Comparison of ENCODE assay signal across 7 cellular contexts in the genomic region with DNA sequence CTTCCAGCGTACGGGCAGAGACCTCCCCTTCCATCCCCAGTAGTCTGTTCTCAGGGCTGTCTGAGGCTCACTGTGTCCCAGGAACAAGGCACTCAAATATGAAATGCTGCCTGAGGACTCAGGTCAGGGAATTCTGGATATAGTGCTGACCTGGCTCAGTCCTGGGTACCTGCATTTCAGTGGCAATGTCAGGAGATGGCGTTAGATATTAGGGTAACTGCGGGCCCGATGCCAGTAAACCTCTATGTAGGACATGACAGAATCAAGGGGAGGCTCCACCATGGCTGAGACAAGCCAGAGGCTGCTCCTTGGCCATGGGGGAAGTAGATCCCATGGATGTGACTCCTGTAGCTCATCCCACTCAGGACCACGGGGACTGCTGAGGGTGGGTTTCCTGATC.
DNase-seq lines count a peak whose midpoint lies in the region; ATAC-seq, FAIRE-seq and TF ChIP-seq lines count a peak whose summit lies in the region.
"Not testable (repeated sequence)": the region's sequence is repeated elsewhere in the genome, so short reads cannot be mapped to it uniquely, and the experiment has no call there.

No MANE protein-coding gene starts in this region.

- H3K36me3 ChIP-seq in OCI-LY7 (ENCODE audit: insufficient read depth, low read length); H1 (ENCODE audit: control insufficient read depth in 2 of 4, insufficient read depth in 4 of 4, low read length in 3 of 4); HepG2 (replicated peaks in 1 of 2; ENCODE audit: control insufficient read depth in 1 of 2, insufficient read depth in 2 of 2, low read length in 2 of 2): not testable (repeated sequence)

- H2BK15ac ChIP-seq in H1 (ENCODE audit: low read length), result not testable (repeated sequence)

- not testable (repeated sequence) for H2BK20ac ChIP-seq in H1 (ENCODE audit: low read length)

- H3K27ac ChIP-seq in OCI-LY7 (ENCODE audit: low read depth, low read length, poor library complexity, severe bottlenecking), result peak overlapping the region; percentile 73
- H3K27ac ChIP-seq in H1 (ENCODE audit: low read depth, low read length); HepG2 (ENCODE audit: extremely low read length, insufficient read depth, low read length): not testable (repeated sequence)

- not testable (repeated sequence) for TF ChIP-seq EP300 in H1 (IDR thresholded peaks at IDR 0.05; ENCODE audit: borderline replicate concordance in 1 of 2, low read depth in 2 of 2, low read length in 2 of 2); HepG2 (IDR thresholded peaks at IDR 0.05; ENCODE audit: low read depth in 2 of 2, low read length in 2 of 2); HepG2 (CRISPR knock-in tag; IDR thresholded peaks at IDR 0.05; ENCODE audit: borderline replicate concordance)

- not testable (repeated sequence) for H2BK120ac ChIP-seq in H1 (replicated peaks; ENCODE audit: low read depth, low read length)

- H3K4me2 ChIP-seq in OCI-LY7 (ENCODE audit: low read length), result peak overlapping the region; percentile 72
- H3K4me2 ChIP-seq in H1 (ENCODE audit: insufficient read depth in 1 of 2, low read depth in 2 of 2, low read length in 2 of 2); HepG2 (ENCODE audit: low read depth, low read length): not testable (repeated sequence)

- not testable (repeated sequence) for H3K4me3 ChIP-seq in OCI-LY7 (ENCODE audit: low read depth, low read length, poor library complexity, severe bottlenecking); H1 (ENCODE audit: extremely low read depth in 1 of 4, insufficient read depth in 2 of 4, low read depth in 3 of 4, low read length in 4 of 4); HepG2 (replicated peaks in 1 of 3; ENCODE audit: insufficient read depth in 1 of 3, low read depth in 2 of 3, low read length in 3 of 3)

- ATAC-seq in HepG2, result peak; percentile 78
- ATAC-seq in stimulated activated memory B cell treated with anti-CD40 and anti-IgM and Interleukin-4, amounts not matched to agents 10 μg/mL and 1 μg/mL and 100 μg/mL, for 72 hours, result not testable (repeated sequence)

- H4K5ac ChIP-seq in H1 (ENCODE audit: insufficient read length, low read depth, low read length), result not testable (repeated sequence)

- H2AK5ac ChIP-seq in H1 (ENCODE audit: low read depth, low read length), result not testable (repeated sequence)

- not testable (repeated sequence) for H4K8ac ChIP-seq in H1 (ENCODE audit: extremely low read depth, insufficient read depth, low read length)

- TF ChIP-seq CTCF in OCI-LY7 (conservative IDR thresholded peaks at IDR 0.05; ENCODE audit: low read length), result peak; percentile 54
- peak in 2 of 3 experiments; percentile 13 to 16; a peak in 2 of 4 replicates for TF ChIP-seq CTCF in H1 (IDR thresholded peaks at IDR 0.05; ENCODE audit: control extremely low read depth in 1 of 3, insufficient read depth in 1 of 3, low read depth in 1 of 3, low read length in 3 of 3)
- peak; percentile 60 for TF ChIP-seq CTCF in HepG2 (CRISPR knock-in tag; IDR thresholded peaks at IDR 0.05)

- not testable (repeated sequence) for H4K20me1 ChIP-seq in OCI-LY7 (ENCODE audit: insufficient read depth, low read length); H1 (replicated peaks in 1 of 2; ENCODE audit: control insufficient read depth in 1 of 2, insufficient read depth in 2 of 2, low read length in 2 of 2); HepG2 (ENCODE audit: insufficient read depth, low read length)

- TF ChIP-seq RAD21 in H1 (IDR thresholded peaks at IDR 0.05 in 1 of 2, conservative IDR thresholded peaks at IDR 0.05 in 1 of 2; ENCODE audit: low read depth in 2 of 2, low read length in 2 of 2) (peak in 1 of 2 experiments; percentile 35; a peak in 2 of 4 replicates), HepG2 (CRISPR knock-in tag; IDR thresholded peaks at IDR 0.05) (peak; percentile 54)

- TF ChIP-seq POLR2A in H1 (IDR thresholded peaks at IDR 0.05; ENCODE audit: control extremely low read depth in 1 of 2, low read depth in 2 of 2, low read length in 2 of 2); HepG2 (IDR thresholded peaks at IDR 0.05; ENCODE audit: insufficient read depth in 1 of 2, low read depth in 2 of 2, low read length in 2 of 2): not testable (repeated sequence)

- H3K9ac ChIP-seq in H1 (replicated peaks in 1 of 4; ENCODE audit: extremely low read depth in 1 of 4, low read depth in 3 of 4, low read length in 3 of 4); HepG2 (ENCODE audit: insufficient read depth, low read depth, low read length): not testable (repeated sequence)

- H3K4me1 ChIP-seq in OCI-LY7 (ENCODE audit: insufficient read depth, low read length, poor library complexity, severe bottlenecking), result peaks cover 88% of the 10 kb centered on the region
- not testable (repeated sequence) for H3K4me1 ChIP-seq in H1 (replicated peaks in 1 of 4; ENCODE audit: control insufficient read depth in 3 of 4, insufficient read depth in 4 of 4, low read length in 3 of 4); HepG2 (ENCODE audit: insufficient read depth, low read length)

- not testable (repeated sequence) for H3K36me3 Mint-ChIP-seq in IgD-negative memory B cell; stimulated activated memory B cell treated with anti-CD40 and anti-IgM and Interleukin-4, amounts not matched to agents 10 μg/mL and 1 μg/mL and 100 μg/mL, for 72 hours

- BruUV-seq in OCI-LY7 (replicated peaks; lab: Mats Ljungman, UMichigan); HepG2 (replicated peaks; lab: Mats Ljungman, UMichigan): not testable (repeated sequence)

- POLR2A ChIA-PET in OCI-LY7 (lab: Charles Lee), result interaction anchor here (0.6 to 5.6 kb wide), 3 partner anchors 19 to 53 kb away, joined by 3 to 40 read pairs (median 4); no protein-coding TSS in a partner anchor
- POLR2A ChIA-PET in H1 (lab: Charles Lee; ENCODE audit: partially characterized antibody); HepG2 (lab: Yijun Ruan, JAX): not testable (repeated sequence)

- 64% methylated on average over 6 of the region's 6 CpGs; no CpG with 5 or more reads in 1 of the 2 experiments for WGBS in H1 (ENCODE audit: extremely low coverage in 1 of 2, insufficient coverage in 1 of 2, insufficient read length in 1 of 2, insufficient replicate concordance in 2 of 2, low coverage in 1 of 2, low lambda C conversion rate in 2 of 2, missing lambda C conversion rate in 1 of 2), 2 experiments
- no CpG with 5 or more reads among the region's 6 CpGs for WGBS in HepG2 (ENCODE audit: low lambda C conversion rate)

- in situ Hi-C loops in HepG2 (cut with HindIII; ENCODE audit: extremely low pct_ligation_motif_present, low pct_unique_long_range_greater_than_20kb), result not testable (repeated sequence)

- peak overlapping the region in 2 of 3 donors; percentile 41 to 53 for H3K27ac Mint-ChIP-seq in IgD-negative memory B cell
- peak overlapping the region; percentile 83 for H3K27ac Mint-ChIP-seq in stimulated activated memory B cell treated with anti-CD40 and anti-IgM and Interleukin-4, amounts not matched to agents 10 μg/mL and 1 μg/mL and 100 μg/mL, for 72 hours

- H4K91ac ChIP-seq in H1 (replicated peaks; ENCODE audit: insufficient read length, low read length), result not testable (repeated sequence)

- not testable (repeated sequence) for H3K14ac ChIP-seq in H1 (ENCODE audit: insufficient read length)

- H3K4me1 Mint-ChIP-seq in IgD-negative memory B cell, result peaks cover 71 to 79% (median 75%) of the 10 kb centered on the region in 3 donors
- H3K4me1 Mint-ChIP-seq in stimulated activated memory B cell treated with anti-CD40 and anti-IgM and Interleukin-4, amounts not matched to agents 10 μg/mL and 1 μg/mL and 100 μg/mL, for 72 hours, result peaks cover 83% of the 10 kb centered on the region

- not testable (repeated sequence) for H3K56ac ChIP-seq in H1 (replicated peaks; ENCODE audit: insufficient read length, low read depth, low read length)

- H3K79me2 ChIP-seq in OCI-LY7 (ENCODE audit: insufficient read depth, low read depth, low read length); H1 (ENCODE audit: control insufficient read depth in 1 of 2, insufficient read depth in 2 of 2, low read length in 2 of 2); HepG2 (ENCODE audit: insufficient read depth, low read length): not testable (repeated sequence)

- not testable (repeated sequence) for H3K9me3 ChIP-seq in OCI-LY7 (ENCODE audit: low read length); H1 (ENCODE audit: insufficient read depth in 2 of 2, low read depth in 1 of 2, low read length in 1 of 2); HepG2 (ENCODE audit: low read length)

- FAIRE-seq in H1 (lab: Jason Lieb, UNC); HepG2 (lab: Jason Lieb, UNC): not testable (repeated sequence)

- not testable (repeated sequence) for H2BK5ac ChIP-seq in H1 (ENCODE audit: low read depth, low read length)

- intact Hi-C loops in OCI-LY7 (cut with micrococcal nuclease; ENCODE audit: unreplicated experiment), result loop anchor here (5.0 kb wide), 1 partner anchor 210 kb away; no protein-coding TSS in a partner anchor
- intact Hi-C loops in HepG2 (cut with micrococcal nuclease; ENCODE audit: unreplicated experiment), result not testable (repeated sequence)

- DNase-seq in DMS53 (lab: John Stamatoyannopoulos, UW), result peak; percentile 15
- DNase-seq in NCI-H69 (lab: John Stamatoyannopoulos, UW), result peak; percentile 48
- DNase-seq in OCI-LY7 (ENCODE audit: low spot score), result peak; percentile 43
- DNase-seq in H1 (ENCODE audit: low read depth in 1 of 2, low spot score in 2 of 2); HepG2 (ENCODE audit: low spot score): not testable (repeated sequence)

- H3K9me2 ChIP-seq in OCI-LY7 (ENCODE audit: insufficient read depth, low read length), result not testable (repeated sequence)

- H3K4ac ChIP-seq in H1 (replicated peaks; ENCODE audit: insufficient read length, low read depth, low read length), result not testable (repeated sequence)

- H2AFZ ChIP-seq in OCI-LY7 (ENCODE audit: low read length); H1 (ENCODE audit: low read length); HepG2 (ENCODE audit: low read length): not testable (repeated sequence)

- peak overlapping the region in 3 of 4 donors; percentile 61 to 89 (median 75) for H3K4me3 Mint-ChIP-seq in IgD-negative memory B cell
- H3K4me3 Mint-ChIP-seq in stimulated activated memory B cell treated with anti-CD40 and anti-IgM and Interleukin-4, amounts not matched to agents 10 μg/mL and 1 μg/mL and 100 μg/mL, for 72 hours, result not testable (repeated sequence)

- H3K27me3 ChIP-seq in H1 (replicated peaks in 1 of 4; ENCODE audit: control insufficient read depth in 3 of 4, extremely low read depth in 1 of 4, insufficient read depth in 3 of 4, low read length in 3 of 4) (peaks cover 81 to 99% (median 95%) of the 10 kb centered on the region in 4 experiments), HepG2 (ENCODE audit: control insufficient read depth in 1 of 2, insufficient read depth in 2 of 2, low read length in 2 of 2) (peaks cover 0 to 14% of the 10 kb centered on the region in 2 experiments; a peak in 3 of 5 replicates)

- H3K79me1 ChIP-seq in H1 (ENCODE audit: low read depth, low read length), result not testable (repeated sequence)

- not testable (repeated sequence) for H3K23ac ChIP-seq in H1 (ENCODE audit: insufficient read length)

- not testable (repeated sequence) for H3K18ac ChIP-seq in H1 (ENCODE audit: extremely low read depth, low read length)

- CTCF ChIA-PET in OCI-LY7 (lab: Charles Lee; ENCODE audit: unreplicated experiment), result interaction anchor here (0.6 kb wide), 1 partner anchor 228 kb away, joined by 4 read pairs; no protein-coding TSS in a partner anchor
- CTCF ChIA-PET in H1 (lab: Charles Lee; ENCODE audit: partially characterized antibody), result interaction anchor here (1.6 to 4.7 kb wide), 4 partner anchors 11 to 54 kb away, joined by 4 to 19 read pairs (median 4); no protein-coding TSS in a partner anchor
- CTCF ChIA-PET in HepG2 (lab: Yijun Ruan, JAX; ENCODE audit: low intra/inter-chr PET ratio, low total read pairs), result not testable (repeated sequence)

- not testable (repeated sequence) for H3K27me3 Mint-ChIP-seq in IgD-negative memory B cell; stimulated activated memory B cell treated with anti-CD40 and anti-IgM and Interleukin-4, amounts not matched to agents 10 μg/mL and 1 μg/mL and 100 μg/mL, for 72 hours

- not testable (repeated sequence) for H2BK12ac ChIP-seq in H1 (ENCODE audit: low read depth, low read length)

- H3K9me3 Mint-ChIP-seq in IgD-negative memory B cell; stimulated activated memory B cell treated with anti-CD40 and anti-IgM and Interleukin-4, amounts not matched to agents 10 μg/mL and 1 μg/mL and 100 μg/mL, for 72 hours: not testable (repeated sequence)

- not testable (repeated sequence) for H3K23me2 ChIP-seq in H1 (ENCODE audit: low read depth, low read length)
